ENCODE assay signal across 10 cellular contexts in the genomic region with DNA sequence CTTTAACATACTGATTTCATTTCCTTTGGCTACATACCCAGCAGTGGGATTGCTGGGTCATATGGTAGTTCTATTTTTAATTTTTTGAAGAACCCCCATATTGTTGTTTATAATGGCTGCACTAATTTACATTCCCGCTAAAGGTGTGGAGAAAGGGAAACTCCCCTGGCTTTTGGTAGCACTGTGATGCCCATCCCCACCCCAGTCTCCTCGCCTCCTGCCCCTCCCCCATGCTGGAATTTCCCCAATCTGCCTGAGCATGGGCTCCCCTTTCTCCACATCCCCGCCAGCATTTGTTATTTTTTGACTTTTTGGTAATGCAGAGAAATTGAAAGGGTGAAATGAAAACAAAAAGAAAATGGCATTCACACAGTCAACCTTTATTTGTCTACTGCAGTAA. TPM values are rescaled to one million over a fixed set of nuclear protein-coding genes. Genes with fewer than 3 reads are reported as not detected.
"Had no signal": no experiment of that assay in that cellular context is flagged by ENCODE, and none has a peak within 500 bp of the region (broad histone marks: within the 10 kb centered on the region; RNA-seq: fewer than 3 reads in every experiment).

No MANE protein-coding gene starts in this region.

- H3K4me3 Mint-ChIP-seq: HFFc6 had no signal

- H3K27ac Mint-ChIP-seq: HFFc6 had no signal

- FAIRE-seq: H54, HTR-8/SVneo had no signal

- H3K4me3 ChIP-seq: HAP-1, K562 had no signal

- H3K4me1 ChIP-seq: HAP-1 had no signal

- H3K9me3 ChIP-seq: HAP-1 had no signal

- H3K36me3 ChIP-seq: HAP-1 had no signal

- DNase-seq: GOT3, HFFc6, IMR-90, KG1 had no signal

- ATAC-seq: HCT116, K562 had no signal

RNA-seq across cellular contexts. Expression of a gene that starts 30.0 kb away (rescaled TPM):
- total RNA-seq: HFFc6, HT-29 had no signal

RNA-seq across cellular contexts. Expression of a gene that starts 59.1 kb away (rescaled TPM):
- total RNA-seq: HFFc6, HT-29, IMR-90 had no signal
- polyA plus RNA-seq: K562 had no signal
